In the genomic region with DNA sequence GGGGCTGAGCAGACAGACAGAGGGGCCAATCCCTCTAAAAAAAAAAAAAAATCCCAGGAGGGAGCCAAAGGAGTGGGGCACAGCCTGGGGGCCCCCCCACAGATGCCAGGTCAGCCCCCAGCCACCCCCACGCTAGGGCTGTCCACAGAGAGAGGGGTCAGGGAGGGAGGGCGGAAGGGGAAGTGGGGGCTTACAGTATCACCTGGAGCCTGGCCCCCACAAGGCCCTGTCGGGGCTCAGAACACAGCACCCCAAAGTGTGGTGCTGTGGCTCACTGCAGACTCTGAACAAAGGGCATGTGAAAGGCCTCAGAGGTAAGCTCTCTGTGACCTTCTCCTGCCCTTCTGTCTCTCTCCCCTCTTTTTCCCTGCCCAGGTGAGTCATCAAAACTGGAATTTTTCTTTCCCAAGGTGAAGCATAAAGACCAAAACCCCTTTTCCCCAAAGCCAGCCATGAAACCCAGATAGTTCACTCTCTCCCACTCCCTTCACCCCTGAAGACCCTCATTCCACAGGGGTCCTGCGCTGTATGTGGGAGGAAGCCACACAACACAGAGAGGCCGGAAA, we compare ENCODE assay signal across 14 cellular contexts. TPM values are rescaled to one million over a fixed set of nuclear protein-coding genes. Genes with fewer than 3 reads are reported as not detected.
DNase-seq lines count a peak whose midpoint lies in the region; ATAC-seq and TF ChIP-seq lines count a peak whose summit lies in the region.
"Had no signal": no experiment of that assay in that cellular context is flagged by ENCODE, and none has a peak within 500 bp of the region (broad histone marks: within the 10 kb centered on the region; RNA-seq: fewer than 3 reads in every experiment).

No MANE protein-coding gene starts in this region.

- DNase-seq in Right ventricle myocardium inferior (ENCODE audit: missing footprints) (peak; percentile 4), right atrium auricular region (ENCODE audit: low spot score) (no peak), nephron progenitor cell (no peak), tibial nerve (ENCODE audit: low spot score in 2 of 2) (no peak)
- no peak for DNase-seq in effector memory CD8-positive, alpha-beta T cell
- DNase-seq: activated naive CD4-positive, alpha-beta T cell treated with anti-CD3 and anti-CD28 coated beads, Interleukin-2, amount 10 ng/mL, durations not matched to agents 7 days and 5 days; foreskin melanocyte; NCI-H1694 treated with DMSO at 0.1 percent for 48 hours; NCI-H510A treated with DMSO at 0.1 percent for 48 hours; stimulated activated CD4-positive, alpha-beta T cell treated with anti-CD3 and anti-CD28 coated beads, Interleukin-15, amount 100 ng/mL, for 24 hours; testis had no signal

- TF ChIP-seq EP300 in tibial nerve (IDR thresholded peaks at IDR 0.05): no peak

- H3K4me3 Mint-ChIP-seq in effector memory CD8-positive, alpha-beta T cell: no peak overlapping the region
- peak overlapping the region; percentile 2 for H3K4me3 Mint-ChIP-seq in nephron progenitor cell
- H3K4me3 Mint-ChIP-seq: activated naive CD4-positive, alpha-beta T cell treated with anti-CD3 and anti-CD28 coated beads, Interleukin-2, amount 10 ng/mL, durations not matched to agents 7 days and 5 days had no signal

- H3K36me3 ChIP-seq in right atrium auricular region (no peaks in the 10 kb centered on the region), tibial nerve (no peaks in the 10 kb centered on the region)

- peak overlapping the region; percentile 60 to 65 for H3K27ac Mint-ChIP-seq in effector memory CD8-positive, alpha-beta T cell
- peak overlapping the region; percentile 92 for H3K27ac Mint-ChIP-seq in nephron progenitor cell
- H3K27ac Mint-ChIP-seq: activated naive CD4-positive, alpha-beta T cell treated with anti-CD3 and anti-CD28 coated beads, Interleukin-2, amount 10 ng/mL, durations not matched to agents 7 days and 5 days had no signal

- ATAC-seq in Right ventricle myocardium inferior (no peak), HG03095 (IDR thresholded peaks at IDR 0.05; ENCODE audit: unreplicated experiment) (no peak), HG02623 (IDR thresholded peaks at IDR 0.05; ENCODE audit: unreplicated experiment) (no peak), HG03108 (IDR thresholded peaks at IDR 0.05; ENCODE audit: unreplicated experiment) (no peak)
- no peak for ATAC-seq in effector memory CD8-positive, alpha-beta T cell (replicated peaks)

- 85 to 90% methylated on average over 5 of the region's 5 CpGs for WGBS in tibial nerve, 2 donors

- H3K4me1 ChIP-seq in right atrium auricular region (peaks cover 0 to 13% of the 10 kb centered on the region in 2 donors), tibial nerve (peaks cover 2 to 93% (median 45%) of the 10 kb centered on the region in 4 donors)

- H3K4me1 Mint-ChIP-seq in effector memory CD8-positive, alpha-beta T cell (ENCODE audit: low read depth in 2 of 2): peaks cover 4 to 5% of the 10 kb centered on the region in 2 donors
- H3K4me1 Mint-ChIP-seq in nephron progenitor cell: peaks cover 77% of the 10 kb centered on the region
- H3K4me1 Mint-ChIP-seq: activated naive CD4-positive, alpha-beta T cell treated with anti-CD3 and anti-CD28 coated beads, Interleukin-2, amount 10 ng/mL, durations not matched to agents 7 days and 5 days had no signal

- H3K4me3 ChIP-seq in right atrium auricular region (no peak overlapping the region), tibial nerve (no peak overlapping the region)
- H3K4me3 ChIP-seq: testis had no signal

- intact Hi-C loops in Right ventricle myocardium inferior (cut with DNase I): no loop called here

- TF ChIP-seq CTCF in right atrium auricular region (IDR thresholded peaks at IDR 0.05): no peak
- no peak for TF ChIP-seq CTCF in nephron progenitor cell (IDR thresholded peaks at IDR 0.05)
- TF ChIP-seq CTCF in tibial nerve (IDR thresholded peaks at IDR 0.05): no peak

- H3K27me3 Mint-ChIP-seq in effector memory CD8-positive, alpha-beta T cell: peaks cover 0 to 9% of the 10 kb centered on the region in 2 donors
- peaks cover 9% of the 10 kb centered on the region for H3K27me3 Mint-ChIP-seq in nephron progenitor cell (ENCODE audit: low read depth, poor library complexity)

- no peaks in the 10 kb centered on the region for H3K9me3 ChIP-seq in right atrium auricular region
- H3K9me3 ChIP-seq in tibial nerve: no peaks in the 10 kb centered on the region
- H3K9me3 ChIP-seq: testis had no signal

- peaks cover 6% of the 10 kb centered on the region for H3K36me3 Mint-ChIP-seq in effector memory CD8-positive, alpha-beta T cell (ENCODE audit: insufficient read depth)
- H3K36me3 Mint-ChIP-seq in nephron progenitor cell (ENCODE audit: low read depth): no peaks in the 10 kb centered on the region
- H3K36me3 Mint-ChIP-seq: activated naive CD4-positive, alpha-beta T cell treated with anti-CD3 and anti-CD28 coated beads, Interleukin-2, amount 10 ng/mL, durations not matched to agents 7 days and 5 days had no signal

- H3K27me3 ChIP-seq in right atrium auricular region (no peaks in the 10 kb centered on the region), tibial nerve (no peaks in the 10 kb centered on the region)
- H3K27me3 ChIP-seq: testis had no signal

- H3K9me3 Mint-ChIP-seq in effector memory CD8-positive, alpha-beta T cell: no peaks in the 10 kb centered on the region
- H3K9me3 Mint-ChIP-seq in nephron progenitor cell: no peaks in the 10 kb centered on the region
- H3K9me3 Mint-ChIP-seq: activated naive CD4-positive, alpha-beta T cell treated with anti-CD3 and anti-CD28 coated beads, Interleukin-2, amount 10 ng/mL, durations not matched to agents 7 days and 5 days had no signal

- no peak for TF ChIP-seq POLR2A in tibial nerve (IDR thresholded peaks at IDR 0.05)

- H3K27ac ChIP-seq in right atrium auricular region (no peak overlapping the region), tibial nerve (peak overlapping the region; percentile 0 to 97 (median 56))
- H3K27ac ChIP-seq: testis had no signal

RNA-seq across cellular contexts. Expression of a gene that starts 13.9 kb away (rescaled TPM):
- total RNA-seq in Right ventricle myocardium inferior (17.9 TPM), right atrium auricular region (10 to 100 TPM in 1 of 2 donors, 1 to 10 TPM in 1; 7.6 to 15.3 TPM), tibial nerve (100 to 1,000 TPM in 2 of 4 donors, 10 to 100 TPM in 2; 95.7 to 146 (median 98.8) TPM)

Comparison
In these comparisons a context has a peak if more than half of its experiments do, and no peak if none do; other contexts are left out.
1. H3K27ac ChIP-seq: peak in tibial nerve (4 of 4); none in right atrium auricular region (0 of 2).